ENCODE assay signal across 8 cellular contexts in the genomic region with DNA sequence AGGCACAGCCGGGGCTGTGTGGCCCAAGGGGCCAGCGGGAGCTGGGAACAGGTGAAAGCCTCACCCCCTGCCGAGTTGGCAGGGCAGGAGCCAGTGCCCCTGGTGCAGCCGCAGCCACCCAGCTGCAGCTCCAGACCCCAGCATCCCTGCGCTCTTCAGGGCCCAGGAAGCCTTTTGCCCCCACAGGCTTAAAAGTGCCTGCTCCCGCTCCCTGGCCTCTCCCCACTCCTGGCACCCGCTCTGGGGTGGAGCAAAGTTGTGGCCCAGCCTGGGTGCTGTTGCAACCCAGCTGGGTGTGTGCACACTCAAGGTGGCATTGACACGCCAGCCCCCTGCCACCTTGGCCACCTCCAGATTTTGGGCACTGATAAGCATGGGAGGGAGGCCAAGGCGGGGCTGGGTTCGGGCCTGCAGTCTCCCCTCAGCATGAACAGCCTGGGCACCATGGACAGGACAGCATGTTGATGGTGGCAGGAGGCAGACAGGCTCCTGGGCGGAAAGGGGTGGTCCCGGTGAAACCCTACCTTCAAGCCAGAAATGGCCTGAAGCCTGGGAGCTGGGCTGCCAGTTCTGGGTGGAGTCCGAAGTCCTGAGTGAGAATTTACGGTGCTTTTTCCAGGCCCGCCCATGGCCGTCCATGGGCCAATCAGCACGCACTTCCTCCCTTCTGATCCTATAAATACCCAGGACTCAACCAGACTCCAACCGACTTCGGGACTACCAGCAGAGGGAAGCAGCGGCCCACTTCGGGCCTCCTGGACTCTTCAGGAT. TPM values are rescaled to one million over a fixed set of nuclear protein-coding genes. Genes with fewer than 3 reads are reported as not detected.
A peak's percentile ranks its signal among the peaks of the same experiment; 100 is the strongest.
DNase-seq lines count a peak whose midpoint lies in the region; TF ChIP-seq lines count a peak whose summit lies in the region.

No MANE protein-coding gene starts in this region.

- peak; percentile 47 to 69 for DNase-seq in NCI-H524 (lab: John Stamatoyannopoulos, UW)
- DNase-seq in NCI-H524 treated with DMSO at 0.1 percent for 48 hours (lab: John Stamatoyannopoulos, UW): no peak
- peak; percentile 26 for DNase-seq in NCI-H2029 treated with DMSO at 0.1 percent for 48 hours (lab: John Stamatoyannopoulos, UW)
- no peak for DNase-seq in chondrocyte (ENCODE audit: low spot score)
- DNase-seq in progenitor cell of endocrine pancreas (ENCODE audit: low spot score, unreplicated experiment): no peak
- no peak for DNase-seq in NCI-H1105 treated with DMSO at 0.1 percent for 48 hours (lab: John Stamatoyannopoulos, UW)
- no peak for DNase-seq in anterior cingulate cortex (lab: John Stamatoyannopoulos, UW)
- no peak for DNase-seq in NCI-H2107 (lab: John Stamatoyannopoulos, UW)

- H3K9me3 Mint-ChIP-seq in chondrocyte (ENCODE audit: low read depth) (peaks cover 7% of the 10 kb centered on the region), progenitor cell of endocrine pancreas (ENCODE audit: low read depth) (no peaks in the 10 kb centered on the region)

- H3K27ac Mint-ChIP-seq in chondrocyte (ENCODE audit: unreplicated experiment) (no peak overlapping the region), progenitor cell of endocrine pancreas (no peak overlapping the region)

- H3K27me3 Mint-ChIP-seq in chondrocyte (ENCODE audit: low read depth) (no peaks in the 10 kb centered on the region), progenitor cell of endocrine pancreas (peaks cover 35% of the 10 kb centered on the region)

- H3K36me3 Mint-ChIP-seq in chondrocyte (ENCODE audit: low read depth) (no peaks in the 10 kb centered on the region), progenitor cell of endocrine pancreas (ENCODE audit: insufficient read depth) (no peaks in the 10 kb centered on the region)

- H3K4me3 Mint-ChIP-seq in chondrocyte (ENCODE audit: unreplicated experiment): no peak overlapping the region
- H3K4me3 Mint-ChIP-seq in progenitor cell of endocrine pancreas (ENCODE audit: low read depth): no peak overlapping the region

- peaks cover 3% of the 10 kb centered on the region for H3K4me1 Mint-ChIP-seq in chondrocyte (ENCODE audit: low read depth)
- H3K4me1 Mint-ChIP-seq in progenitor cell of endocrine pancreas (ENCODE audit: low read depth): no peaks in the 10 kb centered on the region

- peak; percentile 68 for TF ChIP-seq CTCF in chondrocyte (IDR thresholded peaks at IDR 0.05)
- TF ChIP-seq CTCF in progenitor cell of endocrine pancreas (IDR thresholded peaks at IDR 0.05; ENCODE audit: unreplicated experiment): peak; percentile 33

RNA-seq across cellular contexts. Expression of a gene that starts 23.5 kb away (rescaled TPM):
- total RNA-seq in chondrocyte (39.3 to 56.9 TPM (median 42.7 TPM) in 3 replicates), progenitor cell of endocrine pancreas (38.5 and 44.0 TPM in 2 replicates)

RNA-seq across cellular contexts. Expression of a gene that starts 32.1 kb away (rescaled TPM):
- total RNA-seq in chondrocyte (39.9 to 53.6 TPM (median 43.2 TPM) in 3 replicates), progenitor cell of endocrine pancreas (65.8 and 73.1 TPM in 2 replicates)

RNA-seq across cellular contexts. Expression of a gene that starts 36.7 kb away (rescaled TPM):
- total RNA-seq in chondrocyte (13.8 to 14.6 TPM (median 14.1 TPM) in 3 replicates), progenitor cell of endocrine pancreas (18.4 and 19.3 TPM in 2 replicates)

RNA-seq across cellular contexts. Expression of a gene that starts 42.8 kb away (rescaled TPM):
- total RNA-seq in chondrocyte: 0.12 TPM in 1 of 3 replicates, not detected in the others
- total RNA-seq in progenitor cell of endocrine pancreas: 12.4 and 12.7 TPM in 2 replicates

Comparison
In these comparisons a context has a peak if more than half of its experiments do, and no peak if none do; other contexts are left out.
1. DNase-seq: peak in NCI-H524 (2 of 2) and NCI-H2029 treated with DMSO at 0.1 percent for 48 hours (single experiment); none in NCI-H524 treated with DMSO at 0.1 percent for 48 hours (single experiment), chondrocyte (single experiment), progenitor cell of endocrine pancreas (single experiment), NCI-H1105 treated with DMSO at 0.1 percent for 48 hours (single experiment), anterior cingulate cortex (0 of 58) and NCI-H2107 (single experiment).